ENCODE assay signal across 1 cellular context in genomic region chr19:11416346-11417052, GRCh38.
TF ChIP-seq lines count a peak whose summit lies in the region.

No MANE protein-coding gene starts in this region.

TF ChIP-seq in HepG2, 621 proteins besides CTCF, POLR2A, EP300 and RAD21:
- TF ChIP-seq HNRNPL (IDR thresholded peaks at IDR 0.05; ENCODE audit: low read depth, low read length) (0 out of 2 replicates have a peak, but pooled peaks have one; percentile 54), ZNF609 (CRISPR knock-in tag; IDR thresholded peaks at IDR 0.05; ENCODE audit: borderline replicate concordance) (no peak)
